8 cellular contexts compared by ENCODE assay signal in genomic region chr11:72598901-72599300, GRCh38.
A peak's percentile ranks its signal among the peaks of the same experiment; 100 is the strongest.
DNase-seq lines count a peak whose midpoint lies in the region; TF ChIP-seq lines count a peak whose summit lies in the region.

No MANE protein-coding gene starts in this region.

- DNase-seq in EH (ENCODE audit: low read depth): peak; percentile 49
- DNase-seq in SJCRH30: peak; percentile 28 to 38
- peak; percentile 12 to 52 for DNase-seq in foreskin fibroblast
- peak in 8 of 10 donors; percentile 42 to 90 (median 66) for DNase-seq in posterior cingulate gyrus
- DNase-seq in NCI-H1436 (lab: John Stamatoyannopoulos, UW): no peak
- no peak for DNase-seq in GM19240 (ENCODE audit: insufficient read length, low spot score)
- no peak for DNase-seq in activated CD8-positive, alpha-beta memory T cell treated with anti-CD3 and anti-CD28 coated beads, Interleukin-2, amount 50 U/mL, for 4 hours
- DNase-seq in NCI-H446 treated with DMSO at 0.1 percent for 48 hours (lab: John Stamatoyannopoulos, UW): no peak

- no peak overlapping the region for H3K27ac ChIP-seq in SJCRH30

- H3K4me1 ChIP-seq in SJCRH30: peaks cover 9% of the 10 kb centered on the region

- H3K36me3 ChIP-seq in SJCRH30: no peaks in the 10 kb centered on the region

- H3K4me3 ChIP-seq in SJCRH30 (no peak overlapping the region), foreskin fibroblast (ENCODE audit: low read depth in 1 of 2, low read length in 2 of 2) (no peak overlapping the region)

- H3K27me3 ChIP-seq in SJCRH30: 0 out of 2 replicates have a peak, but pooled peaks cover 3% of the 10 kb centered on the region

- intact Hi-C loops in posterior cingulate gyrus (cut with DNase I): loop anchor here (2.0 kb wide), 1 partner anchor 44 kb away; no protein-coding TSS in a partner anchor

- TF ChIP-seq CTCF in foreskin fibroblast (IDR thresholded peaks at IDR 0.05; ENCODE audit: low read depth, low read length): peak; percentile 51

- no peaks in the 10 kb centered on the region for H3K9me3 ChIP-seq in SJCRH30 (replicated peaks)

Comparison
In these comparisons a context has a peak if more than half of its experiments do, and no peak if none do; other contexts are left out.
1. DNase-seq: peak in EH (single experiment), SJCRH30 (2 of 2), foreskin fibroblast (2 of 2) and posterior cingulate gyrus (8 of 10); none in NCI-H1436 (single experiment), GM19240 (single experiment), activated CD8-positive, alpha-beta memory T cell treated with anti-CD3 and anti-CD28 coated beads, Interleukin-2, amount 50 U/mL, for 4 hours (single experiment) and NCI-H446 treated with DMSO at 0.1 percent for 48 hours (single experiment).